Comparison of ENCODE assay signal across 9 cellular contexts in the genomic region with DNA sequence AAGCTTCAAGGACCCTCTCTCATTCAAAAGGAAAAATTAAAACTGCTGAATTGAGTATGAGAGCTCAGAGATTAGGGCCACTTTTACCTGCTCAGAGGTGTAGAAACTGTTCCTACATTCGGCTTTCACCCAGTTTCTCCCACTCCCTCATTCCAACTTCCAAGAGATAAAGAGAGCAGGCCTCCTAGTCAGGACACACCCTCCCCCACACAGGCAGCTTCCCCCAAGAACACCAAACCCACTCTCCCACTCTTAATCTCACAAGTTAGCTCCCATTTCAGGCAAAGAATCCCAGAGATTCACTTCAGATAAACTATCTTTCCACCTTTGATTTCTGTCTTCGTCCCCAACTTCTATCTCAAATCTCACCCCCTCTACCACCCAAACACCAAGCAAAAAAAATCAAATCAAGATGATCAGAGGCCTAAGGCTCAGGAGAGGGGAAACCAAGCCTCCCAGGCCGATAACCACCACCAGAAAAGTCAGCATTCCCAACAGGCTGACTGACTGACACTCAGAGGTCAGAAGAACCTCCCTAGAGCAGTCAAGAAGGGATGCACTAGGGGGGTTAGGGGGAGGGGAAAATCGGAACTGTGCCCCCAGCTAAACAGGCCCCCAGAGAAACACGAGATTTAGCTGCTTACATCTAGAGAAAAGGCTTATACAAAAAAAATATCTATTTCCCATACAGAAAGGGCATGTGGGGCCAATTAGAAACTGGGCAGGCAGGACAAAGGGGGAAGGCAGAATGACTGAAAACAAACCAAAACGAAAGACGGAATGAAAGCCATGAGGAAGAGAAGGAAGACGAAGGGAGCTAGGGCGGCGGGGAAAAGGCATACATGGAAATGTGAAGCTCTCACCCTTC. TPM values are rescaled to one million over a fixed set of nuclear protein-coding genes. Genes with fewer than 3 reads are reported as not detected.
A peak's percentile ranks its signal among the peaks of the same experiment; 100 is the strongest.
DNase-seq lines count a peak whose midpoint lies in the region; ATAC-seq and TF ChIP-seq lines count a peak whose summit lies in the region.
"Had no signal": no experiment of that assay in that cellular context is flagged by ENCODE, and none has a peak within 500 bp of the region (broad histone marks: within the 10 kb centered on the region; RNA-seq: fewer than 3 reads in every experiment).

No MANE protein-coding gene starts in this region.

- H3K27ac ChIP-seq in gastrocnemius medialis = peak overlapping the region; percentile 88 to 95 (median 90)

- peak; percentile 3 for TF ChIP-seq CTCF in GM10266 (IDR thresholded peaks at IDR 0.05; ENCODE audit: control insufficient read depth, insufficient read depth, low read depth, missing control alignments)
- no peak for TF ChIP-seq CTCF in gastrocnemius medialis (IDR thresholded peaks at IDR 0.05 in 4 of 5, conservative IDR thresholded peaks at IDR 0.05 in 1 of 5)

- in situ Hi-C loops in gastrocnemius medialis (cut with MboI; ENCODE audit: low sequenced_read_pairs in 4 of 4) = no loop called here

- H3K4me3 ChIP-seq in gastrocnemius medialis = peak overlapping the region; percentile 68 to 81 (median 74)

- H3K36me3 Mint-ChIP-seq in T-helper 17 cell (ENCODE audit: low read depth) = peaks cover 3% of the 10 kb centered on the region

- H3K4me3 Mint-ChIP-seq in T-helper 17 cell = peak overlapping the region; percentile 93

- DNase-seq in GM10266 (ENCODE audit: extremely low spot score) (no peak), T-helper 17 cell (no peak), fibroblast of peridontal ligament (ENCODE audit: extremely low read depth) (peak; percentile 50), gastrocnemius medialis (no peak), HPDE6-E6E7 (ENCODE audit: extremely low spot score) (no peak), COR-L47 (lab: John Stamatoyannopoulos, UW) (no peak), NOMO-1 treated with DMSO at 0.1 percent for 48 hours (lab: John Stamatoyannopoulos, UW; ENCODE audit: unreplicated experiment) (no peak)
- DNase-seq in NK-92 treated with Interleukin-12 subunit alpha and Interleukin-12 subunit beta, amount 100 ng/mL, for 24 hours (lab: John Stamatoyannopoulos, UW) = no peak

- peaks cover 30% of the 10 kb centered on the region for H3K4me1 Mint-ChIP-seq in T-helper 17 cell

- H3K27me3 ChIP-seq in gastrocnemius medialis = no peaks in the 10 kb centered on the region

- H3K36me3 ChIP-seq in gastrocnemius medialis = peaks cover 0 to 62% of the 10 kb centered on the region in 2 donors

- no peak for TF ChIP-seq POLR2A in gastrocnemius medialis (IDR thresholded peaks at IDR 0.05)

- intact Hi-C loops in gastrocnemius medialis (cut with DNase I; ENCODE audit: low total_unique reads) = loop anchor here (2.0 to 5.0 kb wide), 2 partner anchors 24 to 117 kb away; a partner anchor contains a TSS

- peak overlapping the region; percentile 95 for H3K27ac Mint-ChIP-seq in T-helper 17 cell

- H3K9me3 ChIP-seq in T-helper 17 cell (ENCODE audit: control insufficient read depth, low read length, poor library complexity, severe bottlenecking) = no peaks in the 10 kb centered on the region
- no peaks in the 10 kb centered on the region for H3K9me3 ChIP-seq in gastrocnemius medialis

- ATAC-seq in T-helper 17 cell (no peak), gastrocnemius medialis (no peak)

- no peaks in the 10 kb centered on the region for H3K27me3 Mint-ChIP-seq in T-helper 17 cell

- H3K4me1 ChIP-seq in gastrocnemius medialis = peaks cover 25 to 32% of the 10 kb centered on the region in 2 donors

RNA-seq across cellular contexts. Expression of a gene that starts 13.2 kb away (rescaled TPM):
- total RNA-seq in T-helper 17 cell (1 to 10 TPM; 1.6 to 1.8 TPM), gastrocnemius medialis (1 to 10 TPM in 1 of 4 donors, under 1 TPM in 3; 0.36 to 1.7 (median 0.58) TPM)

RNA-seq across cellular contexts. Expression of a gene that starts 24.4 kb away (rescaled TPM):
- total RNA-seq in T-helper 17 cell (100 to 1,000 TPM; 264 to 298 TPM), gastrocnemius medialis (10 to 100 TPM; 61.9 to 74.8 (median 70.6) TPM)

RNA-seq across cellular contexts. Expression of a gene that starts 24.8 kb away (rescaled TPM):
- total RNA-seq in T-helper 17 cell = 10 to 100 TPM; 10.5 to 11.6 TPM
- 10 to 100 TPM in 3 of 4 donors, 1 to 10 TPM in 1; 9.5 to 28.8 (median 13.8) TPM for total RNA-seq in gastrocnemius medialis

RNA-seq across cellular contexts. Expression of a gene that starts 28.5 kb away (rescaled TPM):
- total RNA-seq in T-helper 17 cell = not detected
- not detected for total RNA-seq in gastrocnemius medialis
- total RNA-seq: dermis microvascular lymphatic vessel endothelial cell had no signal

RNA-seq across cellular contexts. Expression of a gene that starts 34.3 kb away (rescaled TPM):
- total RNA-seq in T-helper 17 cell (not detected), gastrocnemius medialis (not detected)
- total RNA-seq: dermis microvascular lymphatic vessel endothelial cell had no signal
